Comparison of ENCODE assay signal across 1 cellular context in the genomic region with DNA sequence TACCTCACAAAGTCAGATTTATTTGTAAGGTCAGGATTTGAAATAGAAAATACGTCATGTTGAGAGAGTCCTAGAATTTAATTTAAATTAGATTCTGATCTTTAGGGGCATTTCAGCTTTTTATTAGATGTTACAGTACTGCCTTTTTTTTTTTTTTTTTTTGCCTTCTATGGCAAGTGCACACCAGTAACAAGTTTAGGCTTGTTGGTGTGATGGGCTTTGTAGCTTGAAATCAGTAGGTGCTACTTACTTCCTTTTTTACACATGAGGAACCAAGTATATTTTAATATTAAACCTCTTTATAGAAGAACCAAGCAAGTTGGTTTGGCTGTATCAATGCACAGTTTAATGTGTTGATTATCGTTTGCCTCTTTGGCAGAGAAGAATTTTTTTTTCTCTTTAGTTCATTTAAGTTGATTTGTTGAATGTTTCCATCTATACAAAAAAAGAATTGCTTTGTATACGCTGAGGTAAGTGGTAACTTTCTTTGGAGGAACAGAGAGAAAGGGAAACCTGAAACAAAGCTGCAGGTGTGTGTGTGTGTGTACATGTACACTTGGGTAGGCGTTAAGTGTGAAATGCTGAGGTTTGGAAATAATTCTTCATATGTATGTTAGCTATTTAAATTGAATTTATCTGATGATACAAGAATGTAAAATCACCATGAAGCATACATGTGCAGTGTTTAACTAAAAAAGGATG.
TF ChIP-seq lines count a peak whose summit lies in the region.

No MANE protein-coding gene starts in this region.

TF ChIP-seq in HEK293, 187 proteins besides CTCF, POLR2A, EP300 and RAD21:
- TF ChIP-seq ZNF791 (tag by site-specific recombination; IDR thresholded peaks at IDR 0.05), result no peak
- TF ChIP-seq ZNF664 (tag by site-specific recombination; IDR thresholded peaks at IDR 0.05), result 0 out of 2 replicates have a peak, but pooled peaks have one; percentile 34
